ENCODE assay signal across 7 cellular contexts in genomic region chr11:36375348-36376314, GRCh38.
DNase-seq lines count a peak whose midpoint lies in the region; ATAC-seq lines count a peak whose summit lies in the region.

No MANE protein-coding gene starts in this region.

- peaks cover 4% of the 10 kb centered on the region; the same call in 1 of the 2 replicates for H3K4me1 ChIP-seq in HUES6 (ENCODE audit: control insufficient read depth, insufficient read depth, low read length)

- peaks cover 52% of the 10 kb centered on the region for H3K27me3 ChIP-seq in HUES6 (ENCODE audit: control insufficient read depth, insufficient read depth, low read length)

- DNase-seq in activated T-helper 2 cell treated with anti-CD3 and anti-CD28 coated beads, Interferon-gamma antibody, Interleukin-2, Interleukin-4, amounts not matched to agents 10 μg/mL and 5 μg/mL and 100 μg/mL, durations not matched to agents 14 hours and 24 hours and 36 hours (ENCODE audit: low spot score), result no peak
- peak; percentile 32 for DNase-seq in iPS-NIHi11 (ENCODE audit: low spot score)
- DNase-seq in stimulated activated naive CD8-positive, alpha-beta T cell treated with anti-CD3 and anti-CD28 coated beads, Interleukin-15, amount 100 ng/mL, for 72 hours, result no peak
- no peak for DNase-seq in islet precursor cell
- no peak for DNase-seq in NCI-H526 treated with DMSO at 0.1 percent for 48 hours (lab: John Stamatoyannopoulos, UW)

- peak overlapping the region; percentile 89 for H3K4me3 Mint-ChIP-seq in activated T-helper 2 cell treated with anti-CD3 and anti-CD28 coated beads, Interferon-gamma antibody, Interleukin-2, Interleukin-4, amounts not matched to agents 10 μg/mL and 5 μg/mL and 100 μg/mL, durations not matched to agents 14 hours and 24 hours and 36 hours (ENCODE audit: low read depth)
- peak overlapping the region; percentile 88 to 91 for H3K4me3 Mint-ChIP-seq in stimulated activated naive CD8-positive, alpha-beta T cell treated with anti-CD3 and anti-CD28 coated beads, Interleukin-15, amount 100 ng/mL, for 72 hours

- no peak overlapping the region for H3K9ac ChIP-seq in HUES6 (ENCODE audit: low read length)

- no peaks in the 10 kb centered on the region for H3K9me3 ChIP-seq in HUES6 (ENCODE audit: control insufficient read depth, insufficient read depth, low read depth, low read length)

- H3K27ac ChIP-seq in HUES6 (ENCODE audit: low read depth, low read length), result no peak overlapping the region

- no peaks in the 10 kb centered on the region for H3K36me3 ChIP-seq in HUES6 (ENCODE audit: control insufficient read depth, insufficient read depth, low read length)

- H3K36me3 Mint-ChIP-seq in activated T-helper 2 cell treated with anti-CD3 and anti-CD28 coated beads, Interferon-gamma antibody, Interleukin-2, Interleukin-4, amounts not matched to agents 10 μg/mL and 5 μg/mL and 100 μg/mL, durations not matched to agents 14 hours and 24 hours and 36 hours (ENCODE audit: low read depth), result peaks cover 25% of the 10 kb centered on the region

- peak overlapping the region; percentile 81 for H3K27ac Mint-ChIP-seq in activated T-helper 2 cell treated with anti-CD3 and anti-CD28 coated beads, Interferon-gamma antibody, Interleukin-2, Interleukin-4, amounts not matched to agents 10 μg/mL and 5 μg/mL and 100 μg/mL, durations not matched to agents 14 hours and 24 hours and 36 hours
- H3K27ac Mint-ChIP-seq in stimulated activated naive CD8-positive, alpha-beta T cell treated with anti-CD3 and anti-CD28 coated beads, Interleukin-15, amount 100 ng/mL, for 72 hours, result no peak overlapping the region

- peak overlapping the region; percentile 92 for H3K4me3 ChIP-seq in HUES6 (ENCODE audit: low read depth, low read length)

- H3K4me1 Mint-ChIP-seq in activated T-helper 2 cell treated with anti-CD3 and anti-CD28 coated beads, Interferon-gamma antibody, Interleukin-2, Interleukin-4, amounts not matched to agents 10 μg/mL and 5 μg/mL and 100 μg/mL, durations not matched to agents 14 hours and 24 hours and 36 hours (ENCODE audit: low read depth), result peaks cover 25% of the 10 kb centered on the region
- H3K4me1 Mint-ChIP-seq in stimulated activated naive CD8-positive, alpha-beta T cell treated with anti-CD3 and anti-CD28 coated beads, Interleukin-15, amount 100 ng/mL, for 72 hours, result peaks cover 39% of the 10 kb centered on the region

- ATAC-seq in stimulated activated naive CD8-positive, alpha-beta T cell treated with anti-CD3 and anti-CD28 coated beads, Interleukin-15, amount 100 ng/mL, for 72 hours, result peak; percentile 27
- no peak for ATAC-seq in GM18873 (IDR thresholded peaks at IDR 0.05; ENCODE audit: low FRiP score, unreplicated experiment)

- H3K9me3 Mint-ChIP-seq in activated T-helper 2 cell treated with anti-CD3 and anti-CD28 coated beads, Interferon-gamma antibody, Interleukin-2, Interleukin-4, amounts not matched to agents 10 μg/mL and 5 μg/mL and 100 μg/mL, durations not matched to agents 14 hours and 24 hours and 36 hours, result no peaks in the 10 kb centered on the region
- H3K9me3 Mint-ChIP-seq in stimulated activated naive CD8-positive, alpha-beta T cell treated with anti-CD3 and anti-CD28 coated beads, Interleukin-15, amount 100 ng/mL, for 72 hours, result no peaks in the 10 kb centered on the region

- peaks cover 71% of the 10 kb centered on the region for H3K27me3 Mint-ChIP-seq in activated T-helper 2 cell treated with anti-CD3 and anti-CD28 coated beads, Interferon-gamma antibody, Interleukin-2, Interleukin-4, amounts not matched to agents 10 μg/mL and 5 μg/mL and 100 μg/mL, durations not matched to agents 14 hours and 24 hours and 36 hours (ENCODE audit: low read depth)
- H3K27me3 Mint-ChIP-seq in stimulated activated naive CD8-positive, alpha-beta T cell treated with anti-CD3 and anti-CD28 coated beads, Interleukin-15, amount 100 ng/mL, for 72 hours, result peaks cover 99% of the 10 kb centered on the region

- intact Hi-C loops in activated T-helper 2 cell treated with anti-CD3 and anti-CD28 coated beads, Interferon-gamma antibody, Interleukin-2, Interleukin-4, amounts not matched to agents 10 μg/mL and 5 μg/mL and 100 μg/mL, durations not matched to agents 14 hours and 24 hours and 36 hours (cut with micrococcal nuclease), result loop anchor here (1.0 to 2.0 kb wide), 3 partner anchors 15 to 77 kb away; no protein-coding TSS in a partner anchor
